Comparison of ENCODE assay signal across 13 cellular contexts in the genomic region with DNA sequence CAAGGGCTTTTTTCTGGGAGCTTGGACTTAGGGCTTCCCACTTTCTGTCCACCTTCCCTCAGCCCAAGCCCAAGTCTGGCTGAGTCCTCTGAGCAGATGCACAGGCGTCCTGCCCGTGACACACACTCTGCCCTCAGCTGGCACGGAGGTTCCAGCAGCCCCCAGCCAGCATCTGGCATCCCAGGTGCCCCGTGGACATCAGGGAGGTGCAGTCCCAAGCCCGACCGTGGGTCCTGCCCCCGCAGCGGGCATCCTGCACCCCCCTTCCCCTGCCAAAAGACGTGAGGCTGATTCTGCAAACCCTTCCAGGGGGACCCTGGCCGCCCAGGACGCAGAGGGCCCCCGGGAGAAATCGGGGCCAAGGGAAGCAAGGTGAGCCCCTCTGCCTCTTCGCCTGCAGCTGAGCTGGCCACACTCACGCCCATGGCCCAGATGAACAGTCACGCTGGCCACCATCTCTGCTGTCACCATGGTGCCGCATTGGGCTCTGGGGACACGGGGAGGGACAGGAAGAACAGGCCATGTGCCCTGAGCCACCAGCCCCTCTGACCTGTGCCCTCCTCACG. TPM values are rescaled to one million over a fixed set of nuclear protein-coding genes. Genes with fewer than 3 reads are reported as not detected.
DNase-seq lines count a peak whose midpoint lies in the region; ATAC-seq, FAIRE-seq and TF ChIP-seq lines count a peak whose summit lies in the region.
"Had no signal": no experiment of that assay in that cellular context is flagged by ENCODE, and none has a peak within 500 bp of the region (broad histone marks: within the 10 kb centered on the region; RNA-seq: fewer than 3 reads in every experiment).

No MANE protein-coding gene starts in this region.

- TF ChIP-seq RAD21 in SK-N-SH (IDR thresholded peaks at IDR 0.05; ENCODE audit: low read length): no peak

- dilution Hi-C loops in mammary epithelial cell (cut with HindIII; ENCODE audit: low sequenced_read_pairs): no loop called here

- CTCF ChIA-PET in SK-N-SH (lab: Yijun Ruan, JAX) (no interaction called here), mammary epithelial cell (lab: Charles Lee; ENCODE audit: low non-redundant PET) (no interaction called here)

- H3K9ac ChIP-seq in SK-N-SH: no peak overlapping the region
- H3K9ac ChIP-seq in kidney (ENCODE audit: low read length in 2 of 2): no peak overlapping the region
- H3K9ac ChIP-seq in smooth muscle cell (ENCODE audit: low read depth): no peak overlapping the region
- H3K9ac ChIP-seq in mammary epithelial cell (ENCODE audit: insufficient read depth, low read length): no peak overlapping the region

- H3K4me2 ChIP-seq in SK-N-SH: no peak overlapping the region
- no peak overlapping the region for H3K4me2 ChIP-seq in smooth muscle cell
- no peak overlapping the region for H3K4me2 ChIP-seq in mammary epithelial cell (ENCODE audit: insufficient read depth, low read depth, low read length)

- H3K9me3 ChIP-seq in SK-N-SH: no peaks in the 10 kb centered on the region
- H3K9me3 ChIP-seq in WERI-Rb-1 (ENCODE audit: severe bottlenecking): peaks cover 4% of the 10 kb centered on the region
- peaks cover 0 to 3% of the 10 kb centered on the region in 2 donors for H3K9me3 ChIP-seq in kidney (ENCODE audit: control insufficient read depth in 1 of 2, low read length in 2 of 2)
- H3K9me3 ChIP-seq in smooth muscle cell (replicated peaks; ENCODE audit: low read depth): no peaks in the 10 kb centered on the region
- peaks cover 6% of the 10 kb centered on the region for H3K9me3 ChIP-seq in mammary epithelial cell (replicated peaks; ENCODE audit: insufficient read depth, low read length)
- H3K9me3 ChIP-seq: prostate gland had no signal

- H4K20me1 ChIP-seq in SK-N-SH (ENCODE audit: insufficient read depth) (no peaks in the 10 kb centered on the region), smooth muscle cell (ENCODE audit: low read depth) (peaks cover 100% of the 10 kb centered on the region), mammary epithelial cell (ENCODE audit: insufficient read depth, low read length) (no peaks in the 10 kb centered on the region)

- H3K4me3 ChIP-seq in SK-N-SH (ENCODE audit: low read depth in 2 of 2, low read length in 1 of 2): no peak overlapping the region
- no peak overlapping the region for H3K4me3 ChIP-seq in WERI-Rb-1 (ENCODE audit: low read depth, low read length)
- no peak overlapping the region for H3K4me3 ChIP-seq in kidney (ENCODE audit: low read length in 2 of 2)
- H3K4me3 ChIP-seq in smooth muscle cell: no peak overlapping the region
- no peak overlapping the region for H3K4me3 ChIP-seq in mammary epithelial cell (replicated peaks in 1 of 3; ENCODE audit: insufficient read depth in 1 of 3, low read depth in 2 of 3, low read length in 3 of 3)
- H3K4me3 ChIP-seq: prostate gland had no signal

- H3K27me3 ChIP-seq in SK-N-SH (ENCODE audit: insufficient read depth) (no peaks in the 10 kb centered on the region), WERI-Rb-1 (ENCODE audit: insufficient read depth, low read depth, severe bottlenecking) (no peaks in the 10 kb centered on the region), smooth muscle cell (ENCODE audit: low read depth) (no peaks in the 10 kb centered on the region), mammary epithelial cell (ENCODE audit: insufficient read depth, low read length) (no peaks in the 10 kb centered on the region)

- BruUV-seq in mammary epithelial cell (replicated peaks; lab: Mats Ljungman, UMichigan): no TSS peak

- H3K36me3 ChIP-seq in SK-N-SH (replicated peaks in 1 of 2; ENCODE audit: control insufficient read depth in 1 of 2, insufficient read depth in 2 of 2, low read length in 1 of 2): peaks cover 25 to 60% of the 10 kb centered on the region in 2 experiments
- H3K36me3 ChIP-seq in WERI-Rb-1: peaks cover 38% of the 10 kb centered on the region
- H3K36me3 ChIP-seq in kidney (ENCODE audit: control insufficient read depth in 1 of 2, insufficient read depth in 2 of 2, low read length in 2 of 2): no peaks in the 10 kb centered on the region
- peaks cover 13% of the 10 kb centered on the region for H3K36me3 ChIP-seq in smooth muscle cell (ENCODE audit: low read depth)
- no peaks in the 10 kb centered on the region for H3K36me3 ChIP-seq in mammary epithelial cell (ENCODE audit: insufficient read depth, low read length)

- H3K79me2 ChIP-seq in SK-N-SH (ENCODE audit: insufficient read depth): no peaks in the 10 kb centered on the region
- peaks cover 78% of the 10 kb centered on the region for H3K79me2 ChIP-seq in smooth muscle cell (ENCODE audit: low read depth)
- H3K79me2 ChIP-seq in mammary epithelial cell (ENCODE audit: insufficient read depth, low read length): no peaks in the 10 kb centered on the region

- DNase-seq in SK-N-SH: peak; percentile 28
- DNase-seq in WERI-Rb-1: peak; percentile 8
- DNase-seq in kidney: peak; percentile 55
- no peak for DNase-seq in smooth muscle cell (lab: John Stamatoyannopoulos, UW; ENCODE audit: unreplicated experiment)
- DNase-seq in mammary epithelial cell: no peak
- no peak for DNase-seq in sciatic nerve (ENCODE audit: low spot score)
- DNase-seq in NCI-H146 treated with DMSO at 0.1 percent for 48 hours (lab: John Stamatoyannopoulos, UW; ENCODE audit: unreplicated experiment): no peak
- DNase-seq: anterior cingulate cortex, GDM1 had no signal

- no peak for TF ChIP-seq EP300 in SK-N-SH (IDR thresholded peaks at IDR 0.05; ENCODE audit: borderline replicate concordance in 1 of 2, low read depth in 1 of 2, low read length in 1 of 2)

- no peak for FAIRE-seq in kidney (lab: Jason Lieb, UNC)

- no peak for ATAC-seq in SK-N-SH treated with all-trans-retinoic acid at 6 μM for 48 hours
- ATAC-seq in sciatic nerve: no peak

- no peak overlapping the region for H3K27ac ChIP-seq in SK-N-SH (ENCODE audit: low read depth in 2 of 2, low read length in 1 of 2)
- H3K27ac ChIP-seq in WERI-Rb-1: no peak overlapping the region
- H3K27ac ChIP-seq in kidney (ENCODE audit: low read depth in 2 of 2, low read length in 2 of 2): no peak overlapping the region
- peak overlapping the region; percentile 54 for H3K27ac ChIP-seq in smooth muscle cell (ENCODE audit: low read depth)
- no peak overlapping the region for H3K27ac ChIP-seq in mammary epithelial cell (ENCODE audit: insufficient read depth, low read depth, low read length)
- H3K27ac ChIP-seq: 22Rv1, prostate gland had no signal

- no peak overlapping the region for H2AFZ ChIP-seq in SK-N-SH (ENCODE audit: low read depth)
- no peak overlapping the region for H2AFZ ChIP-seq in smooth muscle cell (ENCODE audit: low read depth)
- no peak overlapping the region for H2AFZ ChIP-seq in mammary epithelial cell (ENCODE audit: low read depth, low read length)

- in situ Hi-C loops in mammary epithelial cell (cut with MboI; ENCODE audit: low sequenced_read_pairs in 2 of 2): loop anchor here in 1 of 2 donors (25.0 kb wide), 1 partner anchor 156 kb away; no protein-coding TSS in a partner anchor

- H3K9me2 ChIP-seq in SK-N-SH: no peaks in the 10 kb centered on the region

- POLR2A ChIA-PET in SK-N-SH (lab: Yijun Ruan, JAX): no interaction called here

- WGBS in SK-N-SH (ENCODE audit: low lambda C conversion rate): 100% methylated on average over 2 of the region's 19 CpGs
- WGBS in smooth muscle cell (ENCODE audit: low lambda C conversion rate): 96% methylated on average over 19 of the region's 19 CpGs
- WGBS in mammary epithelial cell (ENCODE audit: low coverage, missing lambda C conversion rate): 83% methylated on average over 9 of the region's 19 CpGs

- H3K4me1 ChIP-seq in SK-N-SH (ENCODE audit: control insufficient read depth in 1 of 2, insufficient read depth in 2 of 2, low read depth in 1 of 2, low read length in 1 of 2) (no peaks in the 10 kb centered on the region), kidney (ENCODE audit: control insufficient read depth in 1 of 2, insufficient read depth in 1 of 2, low read depth in 1 of 2, low read length in 2 of 2) (no peaks in the 10 kb centered on the region), smooth muscle cell (ENCODE audit: low read depth) (no peaks in the 10 kb centered on the region), mammary epithelial cell (ENCODE audit: insufficient read depth, low read length) (peaks cover 5% of the 10 kb centered on the region)
- H3K4me1 ChIP-seq: prostate gland had no signal

- no peak for TF ChIP-seq CTCF in SK-N-SH (IDR thresholded peaks at IDR 0.05)
- no peak for TF ChIP-seq CTCF in WERI-Rb-1 (IDR thresholded peaks at IDR 0.05; ENCODE audit: low read depth, low read length)
- TF ChIP-seq CTCF in kidney (IDR thresholded peaks at IDR 0.05; ENCODE audit: borderline replicate concordance, extremely low read depth, insufficient read depth): no peak
- TF ChIP-seq CTCF in smooth muscle cell (IDR thresholded peaks at IDR 0.05; ENCODE audit: borderline replicate concordance, insufficient read depth, poor library complexity, severe bottlenecking): no peak
- no peak for TF ChIP-seq CTCF in mammary epithelial cell (conservative IDR thresholded peaks at IDR 0.05 in 1 of 2, IDR thresholded peaks at IDR 0.05 in 1 of 2; ENCODE audit: extremely low read depth in 1 of 2, insufficient read depth in 1 of 2, low read depth in 1 of 2, low read length in 2 of 2)

- H3F3A ChIP-seq in SK-N-SH (replicated peaks; ENCODE audit: insufficient read depth) (no peaks in the 10 kb centered on the region), smooth muscle cell (ENCODE audit: low read depth) (peaks cover 64% of the 10 kb centered on the region)

- intact Hi-C loops in kidney (cut with DNase I): no loop called here
- intact Hi-C loops in mammary epithelial cell (cut with micrococcal nuclease): no loop called here
- intact Hi-C loops in sciatic nerve (cut with DNase I): no loop called here

TF ChIP-seq in SK-N-SH treated with all-trans-retinoic acid at 6 μM for 48 hours, 23 proteins besides CTCF, POLR2A, EP300 and RAD21 (continues in another document):
- TF ChIP-seq ZFP30 (CRISPR knock-in tag; IDR thresholded peaks at IDR 0.05) (no peak), OSR1 (CRISPR knock-in tag; IDR thresholded peaks at IDR 0.05) (no peak)

RNA-seq across cellular contexts. Expression of a gene that starts 20.5 kb away (rescaled TPM):
- polyA plus RNA-seq in SK-N-SH (2012; rRNA removed): 66.6 and 108 TPM in 2 replicates
- polyA plus RNA-seq in SK-N-SH (2012; cell fraction: cytosol; rRNA removed): 38.5 and 67.6 TPM in 2 replicates
- polyA plus RNA-seq in SK-N-SH (2012; cell fraction: nucleus; rRNA removed): 184 and 188 TPM in 2 replicates
- 174 TPM for total RNA-seq in kidney
- polyA plus RNA-seq in kidney (ENCODE audit: insufficient read depth, low read depth, low replicate concordance): 52.4 TPM
- 1,570 and 1,698 TPM in 2 replicates for total RNA-seq in smooth muscle cell
- 2,969 and 4,089 TPM in 2 replicates for polyA plus RNA-seq in smooth muscle cell
- 10 to 100 TPM in 1 of 2 donors, under 1 TPM in 1; 0.87 to 47.0 TPM for total RNA-seq in mammary epithelial cell
- 0.74 TPM for polyA plus RNA-seq in mammary epithelial cell
- polyA minus RNA-seq in mammary epithelial cell: not detected
- 397 TPM for total RNA-seq in sciatic nerve

RNA-seq across cellular contexts. Expression of a gene that starts 37.0 kb away (rescaled TPM):
- polyA plus RNA-seq in SK-N-SH (2012; rRNA removed): 0.33 and 0.37 TPM in 2 replicates
- polyA plus RNA-seq in SK-N-SH (2012; cell fraction: cytosol; rRNA removed): 0.05 TPM in 1 of 2 replicates, not detected in the other
- 3.3 and 3.4 TPM in 2 replicates for polyA plus RNA-seq in SK-N-SH (2012; cell fraction: nucleus; rRNA removed)
- total RNA-seq in kidney: 51.6 TPM
- polyA plus RNA-seq in kidney (ENCODE audit: insufficient read depth, low read depth, low replicate concordance): 273 TPM
- 1.3 and 4.1 TPM in 2 replicates for total RNA-seq in smooth muscle cell
- polyA plus RNA-seq in smooth muscle cell: 15.2 and 18.0 TPM in 2 replicates
- total RNA-seq in mammary epithelial cell: under 1 TPM in 1 of 2 donors, not detected in 1; 0.50 TPM
- not detected for polyA plus RNA-seq in mammary epithelial cell
- not detected for polyA minus RNA-seq in mammary epithelial cell
- total RNA-seq in sciatic nerve: 2.9 TPM
- polyA plus RNA-seq: IgD-negative memory B cell had no signal

Comparison
In these comparisons a context has a peak if more than half of its experiments do, and no peak if none do; other contexts are left out.
1. DNase-seq: peak in SK-N-SH (single experiment), WERI-Rb-1 (single experiment) and kidney (single experiment); none in smooth muscle cell (single experiment), mammary epithelial cell (single experiment), sciatic nerve (single experiment) and NCI-H146 treated with DMSO at 0.1 percent for 48 hours (single experiment).
2. RNA of a gene that starts 37.0 kb away (total RNA-seq): 51.6 TPM in kidney (single experiment); 2.9 TPM in sciatic nerve (single experiment), 1.3 to 4.1 TPM in smooth muscle cell and 0.50 TPM in mammary epithelial cell; every median in the first group is over 10 times any median in the second.